ENCODE assay signal across 1 cellular context in the genomic region with DNA sequence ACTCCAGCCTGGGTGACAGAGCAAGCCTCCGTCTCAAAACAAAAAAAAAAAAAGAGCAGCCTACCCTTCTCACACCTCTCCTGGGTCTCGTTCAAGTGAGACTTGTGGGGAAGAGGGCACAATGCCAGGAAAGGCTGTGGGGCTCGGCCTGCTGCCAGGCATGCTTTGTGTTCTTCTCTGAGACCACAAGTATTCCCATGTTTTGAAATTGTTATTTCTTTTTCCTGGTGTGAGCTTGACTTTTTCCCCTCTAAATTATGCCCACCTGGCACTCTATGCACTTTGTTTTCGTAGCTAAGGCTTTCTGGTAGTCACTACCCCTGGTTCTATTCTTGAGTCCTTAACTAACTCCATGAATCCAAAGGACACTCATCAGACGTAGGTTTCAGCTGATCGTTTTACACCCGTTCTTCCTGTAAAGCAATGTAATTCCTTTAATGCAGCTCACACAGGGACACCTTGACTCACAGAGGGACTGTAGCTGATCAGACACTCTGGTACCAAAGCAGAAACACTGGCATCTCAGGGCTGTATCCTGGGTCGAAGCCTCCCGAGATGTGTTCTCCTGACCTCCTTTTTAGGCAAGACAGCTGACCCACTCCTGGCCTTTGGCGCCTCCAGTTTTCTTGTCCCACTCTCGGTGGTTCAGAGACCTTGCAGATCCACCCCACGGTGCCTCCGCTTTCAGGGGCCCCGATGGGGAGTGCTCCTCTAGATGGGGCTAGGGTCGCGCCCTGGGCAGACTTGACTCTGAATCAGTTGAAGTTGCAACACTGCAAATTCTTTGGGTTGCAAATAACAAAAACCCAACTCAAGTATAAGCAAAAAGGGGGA.
TF ChIP-seq lines count a peak whose summit lies in the region.

No MANE protein-coding gene starts in this region.

TF ChIP-seq in endothelial cell of umbilical vein, 7 proteins besides CTCF, POLR2A, EP300 and RAD21 (continued from another document):
- TF ChIP-seq FOS (IDR thresholded peaks at IDR 0.05; ENCODE audit: borderline replicate concordance, insufficient read depth, low read length) (no peak), JUN (IDR thresholded peaks at IDR 0.05; ENCODE audit: borderline replicate concordance, insufficient read depth, insufficient read length, low read depth) (no peak), GATA2 (IDR thresholded peaks at IDR 0.05; ENCODE audit: insufficient read depth, insufficient read length, low read depth, low read length) (no peak), MYC (IDR thresholded peaks at IDR 0.05; ENCODE audit: low read depth, low read length) (no peak)
- TF ChIP-seq, protein P1, sequence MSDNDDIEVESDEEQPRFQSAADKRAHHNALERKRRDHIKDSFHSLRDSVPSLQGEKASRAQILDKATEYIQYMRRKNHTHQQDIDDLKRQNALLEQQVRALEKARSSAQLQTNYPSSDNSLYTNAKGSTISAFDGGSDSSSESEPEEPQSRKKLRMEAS (IDR thresholded peaks at IDR 0.05; ENCODE audit: insufficient read depth, insufficient read length) = no peak
